8 cellular contexts compared by ENCODE assay signal in the genomic region with DNA sequence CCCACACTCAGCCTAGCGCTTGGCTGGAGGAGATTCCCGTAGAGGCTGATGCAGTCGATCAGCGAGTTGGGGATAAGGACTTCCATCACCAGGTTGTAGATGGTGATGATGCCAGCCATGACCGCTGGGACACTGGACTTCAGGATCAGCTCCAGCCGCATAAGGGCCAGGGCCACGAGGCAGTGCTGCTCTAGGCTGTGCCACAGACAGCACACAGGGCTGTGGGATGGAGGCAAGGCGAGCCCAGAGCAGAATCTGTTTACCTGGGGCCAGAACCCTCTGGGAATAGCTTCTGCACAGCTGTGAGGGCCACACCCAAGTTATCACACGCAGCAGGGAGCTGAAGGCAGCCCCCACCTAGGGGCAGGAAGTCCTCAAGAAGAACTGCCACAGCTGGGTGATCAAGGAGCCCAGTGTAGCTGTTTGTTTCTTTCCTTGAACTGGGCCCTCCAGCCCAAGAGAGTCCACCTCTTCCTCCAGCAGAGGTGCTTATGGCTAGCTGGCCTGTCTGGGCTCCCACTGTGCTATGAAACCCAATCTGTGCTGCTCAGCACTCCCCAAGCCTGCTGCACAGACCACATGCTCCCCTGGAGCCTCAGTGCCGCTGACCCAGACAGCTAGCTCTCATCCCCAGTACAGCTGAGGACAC. TPM values are rescaled to one million over a fixed set of nuclear protein-coding genes. Genes with fewer than 3 reads are reported as not detected.
DNase-seq lines count a peak whose midpoint lies in the region; ATAC-seq, FAIRE-seq and TF ChIP-seq lines count a peak whose summit lies in the region.

No MANE protein-coding gene starts in this region.

- no peak overlapping the region for H3K27ac ChIP-seq in HEK293 (ENCODE audit: extremely low read depth, low read depth, low read length)

- peaks cover 3% of the 10 kb centered on the region; the same call in 1 of the 2 replicates for H3K4me1 ChIP-seq in HEK293 (ENCODE audit: control insufficient read depth, insufficient read depth, low read length)

- POLR2A ChIA-PET in HEK293 (lab: Yijun Ruan, JAX): no interaction called here

- H3K27ac Mint-ChIP-seq in T-helper 2 cell treated with Interferon-gamma antibody and Interleukin-4, amounts not matched to agents 5 μg/mL and 100 μg/mL, for 36 hours: peak overlapping the region; percentile 85

- H3K9me3 Mint-ChIP-seq in T-helper 2 cell treated with Interferon-gamma antibody and Interleukin-4, amounts not matched to agents 5 μg/mL and 100 μg/mL, for 36 hours: no peaks in the 10 kb centered on the region

- no peaks in the 10 kb centered on the region for H3K27me3 Mint-ChIP-seq in T-helper 2 cell treated with Interferon-gamma antibody and Interleukin-4, amounts not matched to agents 5 μg/mL and 100 μg/mL, for 36 hours (ENCODE audit: low read depth)

- no peak for TF ChIP-seq CTCF in HEK293 (tag by site-specific recombination; IDR thresholded peaks at IDR 0.05)

- CTCF ChIA-PET in HEK293 (lab: Yijun Ruan, JAX): interaction anchor here (1.5 kb wide), 1 partner anchor 9 kb away, joined by 3 read pairs; no protein-coding TSS in a partner anchor

- H3K36me3 Mint-ChIP-seq in T-helper 2 cell treated with Interferon-gamma antibody and Interleukin-4, amounts not matched to agents 5 μg/mL and 100 μg/mL, for 36 hours (ENCODE audit: low read depth): peaks cover 76% of the 10 kb centered on the region

- FAIRE-seq in GM18507 (lab: Jason Lieb, UNC): peak; percentile 89

- H3K4me1 Mint-ChIP-seq in T-helper 2 cell treated with Interferon-gamma antibody and Interleukin-4, amounts not matched to agents 5 μg/mL and 100 μg/mL, for 36 hours (ENCODE audit: low read depth): peaks cover 70% of the 10 kb centered on the region

- no peaks in the 10 kb centered on the region for H3K9me3 ChIP-seq in HEK293 (ENCODE audit: control insufficient read depth, insufficient read depth, low read depth, low read length)

- peaks cover 4 to 41% of the 10 kb centered on the region in 2 experiments; a peak in 1 of 3 replicates for H3K36me3 ChIP-seq in HEK293 (ENCODE audit: control insufficient read depth in 2 of 2, insufficient read depth in 1 of 2, low read length in 2 of 2)

- peak overlapping the region; percentile 79 for H3K4me3 Mint-ChIP-seq in T-helper 2 cell treated with Interferon-gamma antibody and Interleukin-4, amounts not matched to agents 5 μg/mL and 100 μg/mL, for 36 hours

- no peak overlapping the region for H3K4me3 ChIP-seq in HEK293 (ENCODE audit: low read depth, low read length)

- DNase-seq in GM18507 (ENCODE audit: extremely low spot score, insufficient read length, low read depth) (no peak), kidney tubule cell (ENCODE audit: low spot score) (peak; percentile 50), mucosa of gallbladder (ENCODE audit: low spot score) (no peak), midbrain (lab: John Stamatoyannopoulos, UW) (no peak), T-helper 9 cell (no peak)
- no peak for DNase-seq in T-helper 2 cell treated with Interferon-gamma antibody and Interleukin-4, amounts not matched to agents 5 μg/mL and 100 μg/mL, for 36 hours (ENCODE audit: low spot score)

- no peak for ATAC-seq in GM18519 (IDR thresholded peaks at IDR 0.05; ENCODE audit: low FRiP score, unreplicated experiment)

TF ChIP-seq in HEK293, 187 proteins besides CTCF, POLR2A, EP300 and RAD21:
- TF ChIP-seq ZSCAN16 (tag by site-specific recombination; IDR thresholded peaks at IDR 0.05) (no peak), KLF10 (tag by site-specific recombination; IDR thresholded peaks at IDR 0.05) (no peak), ZBTB17 (tag by site-specific recombination; IDR thresholded peaks at IDR 0.05) (peak; percentile 57), ZNF701 (tag by site-specific recombination; IDR thresholded peaks at IDR 0.05) (no peak), ZNF433 (tag by site-specific recombination; IDR thresholded peaks at IDR 0.05; ENCODE audit: low read depth) (no peak), ZNF133 (tag by site-specific recombination; IDR thresholded peaks at IDR 0.05) (no peak), KLF9 (tag by site-specific recombination; IDR thresholded peaks at IDR 0.05; ENCODE audit: low read depth) (no peak), ZNF169 (tag by site-specific recombination; IDR thresholded peaks at IDR 0.05) (no peak), ZIC2 (tag by site-specific recombination; IDR thresholded peaks at IDR 0.05) (peak; percentile 69), ZNF157 (tag by site-specific recombination; IDR thresholded peaks at IDR 0.05) (no peak), ZNF518A (tag by site-specific recombination; conservative IDR thresholded peaks at IDR 0.05; ENCODE audit: low read depth) (no peak), ZNF791 (tag by site-specific recombination; IDR thresholded peaks at IDR 0.05) (no peak), REPIN1 (tag by site-specific recombination; IDR thresholded peaks at IDR 0.05; ENCODE audit: low read depth) (no peak), ZNF792 (tag by site-specific recombination; IDR thresholded peaks at IDR 0.05) (no peak), ZNF677 (tag by site-specific recombination; IDR thresholded peaks at IDR 0.05) (no peak), ZNF621 (tag by site-specific recombination; IDR thresholded peaks at IDR 0.05) (no peak), ZNF548 (tag by site-specific recombination; IDR thresholded peaks at IDR 0.05) (no peak), ZNF600 (tag by site-specific recombination; IDR thresholded peaks at IDR 0.05) (no peak), KLF1 (tag by site-specific recombination; IDR thresholded peaks at IDR 0.05) (0 out of 2 replicates have a peak, but pooled peaks have one; percentile 24), GLIS1 (tag by site-specific recombination; IDR thresholded peaks at IDR 0.05) (peak; percentile 95), ZNF350 (tag by site-specific recombination; IDR thresholded peaks at IDR 0.05) (no peak), IKZF3 (tag by site-specific recombination; IDR thresholded peaks at IDR 0.05) (no peak), ZNF654 (tag by site-specific recombination; IDR thresholded peaks at IDR 0.05; ENCODE audit: low read depth) (no peak)
- TF ChIP-seq, protein P1, sequence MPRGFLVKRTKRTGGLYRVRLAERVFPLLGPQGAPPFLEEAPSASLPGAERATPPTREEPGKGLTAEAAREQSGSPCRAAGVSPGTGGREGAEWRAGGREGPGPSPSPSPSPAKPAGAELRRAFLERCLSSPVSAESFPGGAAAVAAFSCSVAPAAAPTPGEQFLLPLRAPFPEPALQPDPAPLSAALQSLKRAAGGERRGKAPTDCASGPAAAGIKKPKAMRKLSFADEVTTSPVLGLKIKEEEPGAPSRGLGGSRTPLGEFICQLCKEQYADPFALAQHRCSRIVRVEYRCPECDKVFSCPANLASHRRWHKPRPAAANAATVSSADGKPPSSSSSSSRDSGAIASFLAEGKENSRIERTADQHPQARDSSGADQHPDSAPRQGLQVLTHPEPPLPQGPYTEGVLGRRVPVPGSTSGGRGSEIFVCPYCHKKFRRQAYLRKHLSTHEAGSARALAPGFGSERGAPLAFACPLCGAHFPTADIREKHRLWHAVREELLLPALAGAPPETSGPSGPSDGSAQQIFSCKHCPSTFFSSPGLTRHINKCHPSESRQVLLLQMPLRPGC (tag by site-specific recombination; IDR thresholded peaks at IDR 0.05): no peak

RNA-seq across cellular contexts. Expression of gene SLC2A1, which starts 6.2 kb away (rescaled TPM):
- total RNA-seq in mucosa of gallbladder: 142 TPM
